10 cellular contexts compared by ENCODE assay signal in the genomic region with DNA sequence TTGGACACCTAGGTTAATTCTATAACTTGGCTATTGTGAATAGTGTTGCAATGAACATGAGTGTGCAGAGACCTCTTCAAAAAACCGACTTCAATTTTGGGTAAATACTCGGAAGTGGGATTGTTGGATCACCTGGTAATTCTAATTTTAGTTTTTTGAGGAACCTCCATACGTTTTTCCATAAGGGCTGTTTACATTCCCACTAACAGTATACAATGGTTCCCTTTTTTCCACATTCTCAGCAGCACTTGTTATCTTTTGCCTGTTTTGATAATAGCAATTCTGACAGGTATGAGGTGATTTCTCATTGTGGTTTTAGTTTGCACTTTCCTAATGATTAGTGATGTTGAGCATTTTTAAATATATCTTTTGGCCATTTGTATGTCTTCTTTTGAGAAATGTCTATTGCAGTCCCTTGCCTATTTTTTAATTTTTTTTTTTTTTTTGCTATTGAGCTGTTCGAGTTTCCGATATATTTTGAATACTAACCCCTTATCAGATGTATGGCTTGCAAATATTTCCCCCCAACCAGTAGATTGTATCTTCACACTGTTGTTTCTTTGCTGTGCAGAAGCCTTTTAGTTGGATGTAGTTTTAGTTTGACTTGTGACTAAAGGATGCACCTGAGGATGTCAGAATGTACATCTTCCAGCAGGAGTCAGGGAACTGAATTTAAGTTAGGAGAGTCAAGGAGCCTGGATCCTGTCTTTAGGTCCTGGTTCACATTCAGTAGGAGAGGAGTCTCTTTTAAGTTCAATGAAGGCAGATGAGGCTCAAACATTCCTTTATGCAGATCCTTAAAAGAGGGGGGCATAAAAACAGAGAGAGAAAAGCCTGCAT.
DNase-seq lines count a peak whose midpoint lies in the region; ATAC-seq and TF ChIP-seq lines count a peak whose summit lies in the region.
"Had no signal": no experiment of that assay in that cellular context is flagged by ENCODE, and none has a peak within 500 bp of the region (broad histone marks: within the 10 kb centered on the region; RNA-seq: fewer than 3 reads in every experiment).

No MANE protein-coding gene starts in this region.

- TF ChIP-seq CTCF in thyroid gland (IDR thresholded peaks at IDR 0.05): no peak

- no peaks in the 10 kb centered on the region for H3K27me3 Mint-ChIP-seq in memory B cell

- peaks cover 9% of the 10 kb centered on the region for H3K4me1 Mint-ChIP-seq in memory B cell

- ATAC-seq in GM19023 (IDR thresholded peaks at IDR 0.05; ENCODE audit: unreplicated experiment) (peak; percentile 30), GM21723 (IDR thresholded peaks at IDR 0.05; ENCODE audit: unreplicated experiment) (peak; percentile 39), HG03432 (IDR thresholded peaks at IDR 0.05; ENCODE audit: unreplicated experiment) (peak; percentile 21), memory B cell (ENCODE audit: low read depth) (peak; percentile 21), HG03521 (IDR thresholded peaks at IDR 0.05; ENCODE audit: unreplicated experiment) (no peak)

- no peaks in the 10 kb centered on the region for H3K9me3 ChIP-seq in thyroid gland
- H3K9me3 ChIP-seq: gastroesophageal sphincter had no signal

- H3K36me3 ChIP-seq in thyroid gland: no peaks in the 10 kb centered on the region
- H3K36me3 ChIP-seq: gastroesophageal sphincter had no signal

- DNase-seq in memory B cell (ENCODE audit: low spot score in 2 of 2): no peak
- no peak for DNase-seq in NCI-H526 treated with DMSO at 0.1 percent for 48 hours (lab: John Stamatoyannopoulos, UW)
- no peak for DNase-seq in thyroid gland
- DNase-seq in NCI-H524 treated with DMSO at 0.1 percent for 48 hours (lab: John Stamatoyannopoulos, UW): no peak

- 66 to 74% methylated on average over 5 of the region's 5 CpGs for WGBS in thyroid gland, 2 donors

- TF ChIP-seq POLR2A in thyroid gland (IDR thresholded peaks at IDR 0.05): no peak

- no peaks in the 10 kb centered on the region for H3K27me3 ChIP-seq in thyroid gland
- H3K27me3 ChIP-seq: gastroesophageal sphincter had no signal

- no peak overlapping the region for H3K4me3 Mint-ChIP-seq in memory B cell
- H3K4me3 Mint-ChIP-seq: stimulated activated effector memory CD8-positive, alpha-beta T cell treated with anti-CD3 and anti-CD28 coated beads, Interleukin-12 subunit alpha, Interleukin-12 subunit beta, amount 100 ng/mL, for 72 hours had no signal

- intact Hi-C loops in thyroid gland (cut with DNase I): no loop called here

- H3K4me3 ChIP-seq in thyroid gland (replicated peaks in 1 of 3): no peak overlapping the region
- H3K4me3 ChIP-seq: gastroesophageal sphincter had no signal

- no peaks in the 10 kb centered on the region for H3K4me1 ChIP-seq in thyroid gland
- H3K4me1 ChIP-seq: gastroesophageal sphincter had no signal

- H3K9me3 Mint-ChIP-seq in memory B cell: no peaks in the 10 kb centered on the region
- H3K9me3 Mint-ChIP-seq: stimulated activated effector memory CD8-positive, alpha-beta T cell treated with anti-CD3 and anti-CD28 coated beads, Interleukin-12 subunit alpha, Interleukin-12 subunit beta, amount 100 ng/mL, for 72 hours had no signal

- H3K36me3 Mint-ChIP-seq in memory B cell: no peaks in the 10 kb centered on the region

- peak overlapping the region; percentile 39 for H3K27ac Mint-ChIP-seq in memory B cell
- H3K27ac Mint-ChIP-seq: stimulated activated effector memory CD8-positive, alpha-beta T cell treated with anti-CD3 and anti-CD28 coated beads, Interleukin-12 subunit alpha, Interleukin-12 subunit beta, amount 100 ng/mL, for 72 hours had no signal

- no peak overlapping the region for H3K27ac ChIP-seq in thyroid gland
- H3K27ac ChIP-seq: gastroesophageal sphincter had no signal
